Comparison of ENCODE assay signal across 23 cellular contexts in genomic region chr6:72287801-72288200, GRCh38.
"Had no signal": no experiment of that assay in that cellular context is flagged by ENCODE, and none has a peak within 500 bp of the region (broad histone marks: within the 10 kb centered on the region; RNA-seq: fewer than 3 reads in every experiment).

No MANE protein-coding gene starts in this region.

- H3K27me3 Mint-ChIP-seq: activated B cell treated with CpG ODN at 0.5 μM for 24 hours; activated CD4-positive, alpha-beta T cell treated with anti-CD3 and anti-CD28 coated beads for 36 hours; activated naive CD8-positive, alpha-beta T cell had no signal

- H3K4me3 ChIP-seq: body of pancreas, lower lobe of right lung, neural progenitor cell, sigmoid colon, smooth muscle cell, thoracic aorta, upper lobe of left lung had no signal

- H3K4me3 Mint-ChIP-seq: activated B cell treated with CpG ODN at 0.5 μM for 24 hours; activated CD4-positive, alpha-beta T cell treated with anti-CD3 and anti-CD28 coated beads for 36 hours; activated naive CD8-positive, alpha-beta T cell; activated T-cell treated with anti-CD3 and anti-CD28 coated beads, Interleukin-2, amount 50 U/mL, for 4 hours; naive B cell; neural progenitor cell had no signal

- H3K36me3 Mint-ChIP-seq: activated naive CD8-positive, alpha-beta T cell; neural progenitor cell had no signal

- H3K4me1 Mint-ChIP-seq: activated B cell treated with CpG ODN at 0.5 μM for 24 hours; activated CD4-positive, alpha-beta T cell treated with anti-CD3 and anti-CD28 coated beads for 36 hours; naive B cell had no signal

- DNase-seq: activated B cell treated with CpG ODN at 0.5 μM for 24 hours; activated CD4-positive, alpha-beta T cell treated with anti-CD3 and anti-CD28 coated beads for 36 hours; activated CD4-positive, alpha-beta T cell treated with anti-CD3 and anti-CD28 coated beads, Interleukin-2, amount 50 U/mL, for 4 hours; activated CD8-positive, alpha-beta memory T cell treated with anti-CD3 and anti-CD28 coated beads, Interleukin-2, amount 50 U/mL, for 48 hours; activated naive CD4-positive, alpha-beta T cell; activated T-cell treated with anti-CD3 and anti-CD28 coated beads, Interleukin-2, amount 50 U/mL, for 4 hours; body of pancreas; effector memory CD4-positive, alpha-beta T cell; foreskin keratinocyte; lower lobe of right lung; mesendoderm; naive B cell; sigmoid colon; stimulated activated CD4-positive, alpha-beta T cell treated with anti-CD3 and anti-CD28 coated beads, Interleukin-4, amount 100 ng/mL, for 1 hour; stimulated activated naive CD4-positive, alpha-beta T cell; T-helper 1 cell; T-helper 9 cell had no signal

- H3K9me3 Mint-ChIP-seq: activated B cell treated with CpG ODN at 0.5 μM for 24 hours; activated T-cell treated with anti-CD3 and anti-CD28 coated beads, Interleukin-2, amount 50 U/mL, for 4 hours; activated T-helper 2 cell treated with anti-CD3 and anti-CD28 coated beads, Interferon-gamma antibody, Interleukin-2, Interleukin-4, amounts not matched to agents 10 μg/mL and 5 μg/mL and 100 μg/mL, durations not matched to agents 14 hours and 24 hours and 36 hours; naive B cell; neural progenitor cell had no signal

- H3K27ac Mint-ChIP-seq: activated B cell treated with CpG ODN at 0.5 μM for 24 hours; activated CD4-positive, alpha-beta T cell treated with anti-CD3 and anti-CD28 coated beads for 36 hours; activated naive CD8-positive, alpha-beta T cell; activated T-helper 2 cell treated with anti-CD3 and anti-CD28 coated beads, Interferon-gamma antibody, Interleukin-2, Interleukin-4, amounts not matched to agents 10 μg/mL and 5 μg/mL and 100 μg/mL, durations not matched to agents 14 hours and 24 hours and 36 hours; naive B cell; neural progenitor cell had no signal
